Comparison of ENCODE assay signal across 8 cellular contexts in genomic region chr11:133082851-133083488, GRCh38.
DNase-seq lines count a peak whose midpoint lies in the region; ATAC-seq and TF ChIP-seq lines count a peak whose summit lies in the region.

No MANE protein-coding gene starts in this region.

- H3K36me3 ChIP-seq in PC-9 (ENCODE audit: low read depth) = no peaks in the 10 kb centered on the region

- POLR2A ChIA-PET in PC-9 (lab: Charles Lee; ENCODE audit: unreplicated experiment) = no interaction called here

- H3K4me1 ChIP-seq in PC-9 (replicated peaks; ENCODE audit: insufficient read depth) = no peaks in the 10 kb centered on the region

- intact Hi-C loops in PC-9 (cut with micrococcal nuclease; ENCODE audit: unreplicated experiment) = no loop called here

- H3K9me3 Mint-ChIP-seq in chondrocyte (ENCODE audit: low read depth) = no peaks in the 10 kb centered on the region

- H3K27ac Mint-ChIP-seq in chondrocyte (ENCODE audit: unreplicated experiment) = no peak overlapping the region

- ATAC-seq in GM21423 (IDR thresholded peaks at IDR 0.05; ENCODE audit: unreplicated experiment) = peak; percentile 95
- peak; percentile 100 for ATAC-seq in left lobe of liver

- no peak overlapping the region for H3K27ac ChIP-seq in PC-9

- no peaks in the 10 kb centered on the region for H3F3A ChIP-seq in PC-9 (ENCODE audit: insufficient read depth, low read depth)

- TF ChIP-seq CTCF in chondrocyte (IDR thresholded peaks at IDR 0.05) (peak; percentile 93), PC-9 (conservative IDR thresholded peaks at IDR 0.05) (no peak)

- no peaks in the 10 kb centered on the region for H3K4me1 Mint-ChIP-seq in chondrocyte (ENCODE audit: low read depth)

- H3K4me3 Mint-ChIP-seq in chondrocyte (ENCODE audit: unreplicated experiment) = peak overlapping the region; percentile 71

- no peak overlapping the region for H3K4me3 ChIP-seq in PC-9

- DNase-seq in DMS53 (lab: John Stamatoyannopoulos, UW) (peak; percentile 78), HT1080 (ENCODE audit: low read depth) (peak; percentile 23), T-helper 2 cell (peak in 3 of 5 experiments; percentile 32 to 91 (median 36)), chondrocyte (ENCODE audit: low spot score) (no peak), left lobe of liver (ENCODE audit: low spot score) (peak; percentile 68), PC-9 (no peak)
- DNase-seq in stimulated activated CD4-positive, alpha-beta T cell treated with anti-CD3 and anti-CD28 coated beads, Interleukin-2, amount 100 ng/mL, for 48 hours = peak; percentile 68 to 75

- H3K36me3 Mint-ChIP-seq in chondrocyte (ENCODE audit: low read depth) = no peaks in the 10 kb centered on the region

- H3K9me2 ChIP-seq in PC-9 (ENCODE audit: insufficient read depth) = no peaks in the 10 kb centered on the region

- no peak overlapping the region for H2AFZ ChIP-seq in PC-9

- CTCF ChIA-PET in PC-9 (lab: Charles Lee) = no interaction called here

- H3K79me2 ChIP-seq in PC-9 (ENCODE audit: low read depth) = no peaks in the 10 kb centered on the region

- no TSS peak for BruUV-seq in PC-9 (replicated peaks; lab: Mats Ljungman, UMichigan)

- H3K27me3 ChIP-seq in PC-9 (ENCODE audit: insufficient read depth, low read depth) = peaks cover 28% of the 10 kb centered on the region

- H3K9me3 ChIP-seq in PC-9 (ENCODE audit: insufficient read depth, low read depth) = no peaks in the 10 kb centered on the region

- H3K27me3 Mint-ChIP-seq in chondrocyte (ENCODE audit: low read depth) = peaks cover 53% of the 10 kb centered on the region

- H4K20me1 ChIP-seq in PC-9 (ENCODE audit: insufficient read depth) = no peaks in the 10 kb centered on the region

- H3K4me2 ChIP-seq in PC-9 = no peak overlapping the region

Comparison
In these comparisons a context has a peak if more than half of its experiments do, and no peak if none do; other contexts are left out.
1. DNase-seq: peak in DMS53 (single experiment), HT1080 (single experiment), T-helper 2 cell (3 of 5), left lobe of liver (single experiment) and stimulated activated CD4-positive, alpha-beta T cell treated with anti-CD3 and anti-CD28 coated beads, Interleukin-2, amount 100 ng/mL, for 48 hours (2 of 2); none in chondrocyte (single experiment) and PC-9 (0 of 2).